Comparison of ENCODE assay signal across 10 cellular contexts in genomic region chr7:37065779-37066271, GRCh38.
DNase-seq lines count a peak whose midpoint lies in the region; ATAC-seq and TF ChIP-seq lines count a peak whose summit lies in the region.
"Had no signal": no experiment of that assay in that cellular context is flagged by ENCODE, and none has a peak within 500 bp of the region (broad histone marks: within the 10 kb centered on the region; RNA-seq: fewer than 3 reads in every experiment).

No MANE protein-coding gene starts in this region.

- H3K4me3 Mint-ChIP-seq in natural killer cell treated with Interleukin-12 subunit alpha and Interleukin-12 subunit beta and Interleukin-15 and Interleukin-18, amount 100 ng/mL, for 72 hours: peak overlapping the region; percentile 47
- no peak overlapping the region for H3K4me3 Mint-ChIP-seq in glutamatergic neuron (ENCODE audit: unreplicated experiment)

- ATAC-seq in GM18505 (IDR thresholded peaks at IDR 0.05; ENCODE audit: unreplicated experiment) (peak; percentile 59), HG02759 (IDR thresholded peaks at IDR 0.05; ENCODE audit: unreplicated experiment) (peak; percentile 80)
- peak; percentile 72 to 76 for ATAC-seq in natural killer cell treated with Interleukin-12 subunit alpha and Interleukin-12 subunit beta and Interleukin-15 and Interleukin-18, amount 100 ng/mL, for 72 hours

- no peaks in the 10 kb centered on the region for H3K27me3 Mint-ChIP-seq in natural killer cell treated with Interleukin-12 subunit alpha and Interleukin-12 subunit beta and Interleukin-15 and Interleukin-18, amount 100 ng/mL, for 72 hours
- no peaks in the 10 kb centered on the region for H3K27me3 Mint-ChIP-seq in glutamatergic neuron (ENCODE audit: unreplicated experiment)

- peak overlapping the region; percentile 59 to 71 for H3K27ac Mint-ChIP-seq in natural killer cell treated with Interleukin-12 subunit alpha and Interleukin-12 subunit beta and Interleukin-15 and Interleukin-18, amount 100 ng/mL, for 72 hours
- no peak overlapping the region for H3K27ac Mint-ChIP-seq in glutamatergic neuron (ENCODE audit: unreplicated experiment)

- peak; percentile 57 to 62 for DNase-seq in activated T-cell treated with anti-CD3 and anti-CD28 coated beads, Interleukin-2, amount 50 U/mL, for 48 hours
- DNase-seq in natural killer cell treated with Interleukin-12 subunit alpha and Interleukin-12 subunit beta and Interleukin-15 and Interleukin-18, amount 100 ng/mL, for 72 hours (ENCODE audit: low spot score): peak; percentile 65
- no peak for DNase-seq in glutamatergic neuron
- DNase-seq in NCI-H748 (lab: John Stamatoyannopoulos, UW; ENCODE audit: unreplicated experiment): no peak
- DNase-seq in germinal center (ENCODE audit: low spot score): no peak
- DNase-seq in amniotic stem cell (lab: John Stamatoyannopoulos, UW): no peak
- DNase-seq: cerebellar nuclear complex, RPMI8226 had no signal

- no peak for TF ChIP-seq POLR2A in GM18505 (IDR thresholded peaks at IDR 0.05; ENCODE audit: borderline replicate concordance, extremely low read depth, insufficient read depth, insufficient read length)

- H3K9me3 Mint-ChIP-seq in natural killer cell treated with Interleukin-12 subunit alpha and Interleukin-12 subunit beta and Interleukin-15 and Interleukin-18, amount 100 ng/mL, for 72 hours: peaks cover 7% of the 10 kb centered on the region
- H3K9me3 Mint-ChIP-seq in glutamatergic neuron (ENCODE audit: unreplicated experiment): peaks cover 2% of the 10 kb centered on the region

- no peak for TF ChIP-seq CTCF in glutamatergic neuron (IDR thresholded peaks at IDR 0.05; ENCODE audit: partially characterized antibody, unreplicated experiment)

- peaks cover 51 to 57% of the 10 kb centered on the region in 2 donors for H3K4me1 Mint-ChIP-seq in natural killer cell treated with Interleukin-12 subunit alpha and Interleukin-12 subunit beta and Interleukin-15 and Interleukin-18, amount 100 ng/mL, for 72 hours (ENCODE audit: low read depth in 2 of 2)
- H3K4me1 Mint-ChIP-seq in glutamatergic neuron (ENCODE audit: low read depth, unreplicated experiment): peaks cover 23% of the 10 kb centered on the region

- peaks cover 13% of the 10 kb centered on the region for H3K36me3 Mint-ChIP-seq in natural killer cell treated with Interleukin-12 subunit alpha and Interleukin-12 subunit beta and Interleukin-15 and Interleukin-18, amount 100 ng/mL, for 72 hours
- H3K36me3 Mint-ChIP-seq in glutamatergic neuron (ENCODE audit: unreplicated experiment): no peaks in the 10 kb centered on the region

Comparison
In these comparisons a context has a peak if more than half of its experiments do, and no peak if none do; other contexts are left out.
1. DNase-seq: peak in activated T-cell treated with anti-CD3 and anti-CD28 coated beads, Interleukin-2, amount 50 U/mL, for 48 hours (2 of 2) and natural killer cell treated with Interleukin-12 subunit alpha and Interleukin-12 subunit beta and Interleukin-15 and Interleukin-18, amount 100 ng/mL, for 72 hours (single experiment); none in glutamatergic neuron (single experiment), NCI-H748 (single experiment), germinal center (single experiment) and amniotic stem cell (single experiment).
2. Peak in every context shown above with its lines, with median percentiles within 50 percentile points of each other: ATAC-seq.